Comparison of ENCODE assay signal across 13 cellular contexts in genomic region chr11:112694813-112695212, GRCh38.
DNase-seq lines count a peak whose midpoint lies in the region.
"Had no signal": no experiment of that assay in that cellular context is flagged by ENCODE, and none has a peak within 500 bp of the region (broad histone marks: within the 10 kb centered on the region; RNA-seq: fewer than 3 reads in every experiment).

No MANE protein-coding gene starts in this region.

- DNase-seq in A172 (ENCODE audit: low spot score) (peak; percentile 55), Daoy (ENCODE audit: low read depth) (peak; percentile 19), NCI-H69 (lab: John Stamatoyannopoulos, UW) (peak; percentile 62), epithelial cell of prostate (ENCODE audit: low read depth, low spot score) (peak; percentile 3), germinal center (ENCODE audit: low spot score) (no peak), activated T-cell treated with anti-CD3 and anti-CD28 coated beads for 4 hours (no peak)
- no peak for DNase-seq in activated CD4-positive, alpha-beta T cell treated with anti-CD3 and anti-CD28 coated beads for 48 hours
- DNase-seq in activated effector memory CD4-positive, alpha-beta T cell treated with anti-CD3 and anti-CD28 coated beads, Interleukin-2, amount 50 U/mL, for 16 hours = no peak
- DNase-seq: activated T-cell treated with anti-CD3 and anti-CD28 coated beads, Interleukin-2, amount 50 U/mL, for 24 hours; adrenal gland; hippocampal formation; left cardiac atrium; NCI-H1105 had no signal

- H3K27ac ChIP-seq in epithelial cell of prostate = peak overlapping the region; percentile 50
- H3K27ac ChIP-seq: adrenal gland had no signal

Comparison
In these comparisons a context has a peak if more than half of its experiments do, and no peak if none do; other contexts are left out.
1. DNase-seq: peak in A172 (single experiment), Daoy (single experiment), NCI-H69 (single experiment) and epithelial cell of prostate (single experiment); none in germinal center (single experiment), activated T-cell treated with anti-CD3 and anti-CD28 coated beads for 4 hours (single experiment), activated CD4-positive, alpha-beta T cell treated with anti-CD3 and anti-CD28 coated beads for 48 hours (single experiment) and activated effector memory CD4-positive, alpha-beta T cell treated with anti-CD3 and anti-CD28 coated beads, Interleukin-2, amount 50 U/mL, for 16 hours (single experiment).